In genomic region chr5:169867347-169867746, GRCh38 we compare ENCODE assay signal across 20 cellular contexts.
DNase-seq lines count a peak whose midpoint lies in the region; ATAC-seq and TF ChIP-seq lines count a peak whose summit lies in the region.
"Had no signal": no experiment of that assay in that cellular context is flagged by ENCODE, and none has a peak within 500 bp of the region (broad histone marks: within the 10 kb centered on the region; RNA-seq: fewer than 3 reads in every experiment).

No MANE protein-coding gene starts in this region.

- H4K91ac ChIP-seq in H9 (ENCODE audit: insufficient read length, low read depth, low read length), result no peak overlapping the region

- H3T11ph ChIP-seq in H9 (ENCODE audit: low read length), result no peak overlapping the region

- no peaks in the 10 kb centered on the region for H3K9me3 Mint-ChIP-seq in activated T-cell treated with anti-CD3 and anti-CD28 coated beads, Interleukin-2, amount 50 U/mL, for 72 hours
- no peaks in the 10 kb centered on the region for H3K9me3 Mint-ChIP-seq in central memory CD8-positive, alpha-beta T cell
- H3K9me3 Mint-ChIP-seq in H9, result no peaks in the 10 kb centered on the region
- H3K9me3 Mint-ChIP-seq: CD14-positive monocyte; CD4-positive, alpha-beta T cell; CD8-positive, alpha-beta T cell had no signal

- H3K9ac ChIP-seq in H9 (ENCODE audit: extremely low read depth, insufficient read length, low read length), result no peak overlapping the region
- H3K9ac ChIP-seq: BLaER1 had no signal

- no peak overlapping the region for H2AFZ ChIP-seq in H9 (ENCODE audit: low read length)

- H3K14ac ChIP-seq in H9 (ENCODE audit: insufficient read depth, low read length), result no peak overlapping the region

- no peak overlapping the region for H2BK12ac ChIP-seq in H9 (ENCODE audit: insufficient read length, low read depth, low read length)

- ATAC-seq in activated T-cell treated with anti-CD3 and anti-CD28 coated beads, Interleukin-2, amount 50 U/mL, for 72 hours (replicated peaks in 1 of 2), result no peak
- ATAC-seq in central memory CD8-positive, alpha-beta T cell (replicated peaks; ENCODE audit: extremely low read depth, poor library complexity, severe bottlenecking), result no peak
- no peak for ATAC-seq in HG02588 (IDR thresholded peaks at IDR 0.05; ENCODE audit: unreplicated experiment)
- ATAC-seq: CD8-positive, alpha-beta T cell; GM12878 had no signal

- H2BK15ac ChIP-seq in H9 (ENCODE audit: low read depth, low read length), result no peak overlapping the region

- H3K79me2 ChIP-seq in H9 (ENCODE audit: insufficient read depth, low read length), result no peaks in the 10 kb centered on the region

- no peak overlapping the region for H2AK5ac ChIP-seq in H9 (ENCODE audit: insufficient read length, low read length)

- no peaks in the 10 kb centered on the region for H3K4me1 ChIP-seq in H9 (ENCODE audit: insufficient read depth, low read length)
- H3K4me1 ChIP-seq: BLaER1, Caco-2 had no signal

- H4K5ac ChIP-seq in H9 (ENCODE audit: insufficient read length, low read depth, low read length), result no peak overlapping the region

- no peak overlapping the region for H3K27ac ChIP-seq in H9 (ENCODE audit: insufficient read length, low read depth, low read length)
- H3K27ac ChIP-seq: BLaER1 had no signal

- no peak overlapping the region for H3K18ac ChIP-seq in H9 (ENCODE audit: insufficient read length, low read depth, low read length)

- no peak overlapping the region for H2BK20ac ChIP-seq in H9 (ENCODE audit: low read depth, low read length, poor library complexity, severe bottlenecking)

- H3K36me3 Mint-ChIP-seq in activated T-cell treated with anti-CD3 and anti-CD28 coated beads, Interleukin-2, amount 50 U/mL, for 72 hours (ENCODE audit: insufficient read depth in 2 of 2), result peaks cover 2 to 7% of the 10 kb centered on the region in 2 donors
- H3K36me3 Mint-ChIP-seq in central memory CD8-positive, alpha-beta T cell (ENCODE audit: insufficient read depth), result peaks cover 6% of the 10 kb centered on the region
- H3K36me3 Mint-ChIP-seq in H9 (ENCODE audit: insufficient read depth in 1 of 3, low read depth in 3 of 3), result no peaks in the 10 kb centered on the region

- no peak overlapping the region for H4K8ac ChIP-seq in H9 (replicated peaks; ENCODE audit: insufficient read length, low read depth, low read length)

- H3K27me3 ChIP-seq in H9 (ENCODE audit: insufficient read depth, low read length), result no peaks in the 10 kb centered on the region
- H3K27me3 ChIP-seq: BE2C, BLaER1 had no signal

- H3K4ac ChIP-seq in H9 (ENCODE audit: low read depth, low read length), result no peak overlapping the region

- H3K27me3 Mint-ChIP-seq in activated T-cell treated with anti-CD3 and anti-CD28 coated beads, Interleukin-2, amount 50 U/mL, for 72 hours (ENCODE audit: low read depth), result no peaks in the 10 kb centered on the region
- no peaks in the 10 kb centered on the region for H3K27me3 Mint-ChIP-seq in central memory CD8-positive, alpha-beta T cell
- no peaks in the 10 kb centered on the region for H3K27me3 Mint-ChIP-seq in H9 (ENCODE audit: low read depth)
- H3K27me3 Mint-ChIP-seq: CD4-positive, alpha-beta T cell had no signal

- H4K20me1 ChIP-seq in H9 (ENCODE audit: control insufficient read depth, insufficient read depth, insufficient read length), result no peaks in the 10 kb centered on the region
- H4K20me1 ChIP-seq: BLaER1 had no signal

- no peaks in the 10 kb centered on the region for H3K23me2 ChIP-seq in H9 (ENCODE audit: insufficient read length, low read depth, low read length, poor library complexity, severe bottlenecking)

- peak; percentile 3 for TF ChIP-seq CTCF in GM12873 (IDR thresholded peaks at IDR 0.05; ENCODE audit: insufficient read depth, low read depth, low read length, missing control alignments)
- TF ChIP-seq CTCF in H9 (conservative IDR thresholded peaks at IDR 0.05), result no peak

- no peak overlapping the region for H3K56ac ChIP-seq in H9 (ENCODE audit: insufficient read length, low read depth, low read length)

- no peak overlapping the region for H2BK5ac ChIP-seq in H9 (ENCODE audit: insufficient read length, low read length)

- H3K79me1 ChIP-seq in H9 (ENCODE audit: insufficient read depth, low read depth, low read length, poor library complexity, severe bottlenecking), result no peaks in the 10 kb centered on the region

- H3K4me3 Mint-ChIP-seq in activated T-cell treated with anti-CD3 and anti-CD28 coated beads, Interleukin-2, amount 50 U/mL, for 72 hours, result no peak overlapping the region
- H3K4me3 Mint-ChIP-seq in central memory CD8-positive, alpha-beta T cell, result no peak overlapping the region
- no peak overlapping the region for H3K4me3 Mint-ChIP-seq in H9
- H3K4me3 Mint-ChIP-seq: CD14-positive monocyte; CD4-positive, alpha-beta T cell; CD8-positive, alpha-beta T cell had no signal

- H3K4me2 ChIP-seq in H9 (ENCODE audit: insufficient read depth, insufficient read length, low read length), result no peak overlapping the region
- H3K4me2 ChIP-seq: BLaER1 had no signal

- no peak overlapping the region for H3K23ac ChIP-seq in H9 (ENCODE audit: insufficient read length, low read depth, low read length)

- H2BK120ac ChIP-seq in H9 (ENCODE audit: low read depth, low read length, poor library complexity, severe bottlenecking), result no peak overlapping the region

- WGBS in H9 (ENCODE audit: extremely low coverage, insufficient read length, low lambda C conversion rate), result 100% methylated on average over 1 of the region's 2 CpGs

- DNase-seq in activated T-cell treated with anti-CD3 and anti-CD28 coated beads, Interleukin-2, amount 50 U/mL, for 72 hours, result no peak
- DNase-seq in activated T-cell treated with anti-CD3 and anti-CD28 coated beads, Interleukin-2, amount 50 U/mL, for 48 hours, result no peak
- no peak for DNase-seq in central memory CD8-positive, alpha-beta T cell (ENCODE audit: low spot score in 2 of 2)
- no peak for DNase-seq in NCI-H1105 (lab: John Stamatoyannopoulos, UW)
- no peak for DNase-seq in H9
- DNase-seq: 8988T; ACHN; BE2C; C1 segment of cervical spinal cord; Caco-2; Calu3; CD4-positive, alpha-beta T cell; CD8-positive, alpha-beta T cell; DMS79 treated with DMSO at 0.1 percent for 48 hours; GF-D8 had no signal

- H3K27ac Mint-ChIP-seq in activated T-cell treated with anti-CD3 and anti-CD28 coated beads, Interleukin-2, amount 50 U/mL, for 72 hours, result peak overlapping the region; percentile 69
- H3K27ac Mint-ChIP-seq in central memory CD8-positive, alpha-beta T cell (ENCODE audit: low read depth), result peak overlapping the region; percentile 3
- no peak overlapping the region for H3K27ac Mint-ChIP-seq in H9
- H3K27ac Mint-ChIP-seq: CD4-positive, alpha-beta T cell; CD8-positive, alpha-beta T cell had no signal

- H3K4me1 Mint-ChIP-seq in activated T-cell treated with anti-CD3 and anti-CD28 coated beads, Interleukin-2, amount 50 U/mL, for 72 hours (ENCODE audit: low read depth), result peaks cover 12% of the 10 kb centered on the region
- peaks cover 9% of the 10 kb centered on the region for H3K4me1 Mint-ChIP-seq in central memory CD8-positive, alpha-beta T cell
- H3K4me1 Mint-ChIP-seq in H9, result peaks cover 9 to 17% of the 10 kb centered on the region in 2 experiments

- H3K9me3 ChIP-seq in H9 (ENCODE audit: control insufficient read depth, low read depth, low read length), result no peaks in the 10 kb centered on the region
- H3K9me3 ChIP-seq: BE2C, BLaER1, Caco-2 had no signal

Comparison
In these comparisons a context has a peak if more than half of its experiments do, and no peak if none do; other contexts are left out.
1. H3K27ac Mint-ChIP-seq: peak in activated T-cell treated with anti-CD3 and anti-CD28 coated beads, Interleukin-2, amount 50 U/mL, for 72 hours (single experiment) and central memory CD8-positive, alpha-beta T cell (single experiment); none in H9 (0 of 3).